9 cellular contexts compared by ENCODE assay signal in the genomic region with DNA sequence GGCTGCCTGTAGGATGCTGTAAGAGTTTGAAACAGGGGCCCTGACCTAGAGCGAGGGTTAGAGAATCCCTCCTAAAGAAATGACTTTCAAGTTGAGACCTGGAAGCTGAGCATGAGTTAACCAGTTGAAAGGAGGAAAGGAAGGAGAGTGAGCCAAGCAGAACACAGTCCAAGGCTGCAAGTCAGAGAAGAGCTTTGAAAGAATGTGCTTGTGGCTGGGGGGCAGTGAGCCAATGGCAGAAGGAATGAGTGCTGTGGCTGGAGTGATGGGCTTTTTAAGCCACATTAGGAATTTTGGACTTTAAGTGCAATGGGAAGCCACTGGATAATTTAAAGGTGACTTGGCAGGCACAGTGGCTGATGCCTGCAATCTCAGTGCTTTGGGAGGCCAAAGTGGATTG. TPM values are rescaled to one million over a fixed set of nuclear protein-coding genes. Genes with fewer than 3 reads are reported as not detected.
DNase-seq lines count a peak whose midpoint lies in the region; ATAC-seq, FAIRE-seq and TF ChIP-seq lines count a peak whose summit lies in the region.
"Had no signal": no experiment of that assay in that cellular context is flagged by ENCODE, and none has a peak within 500 bp of the region (broad histone marks: within the 10 kb centered on the region; RNA-seq: fewer than 3 reads in every experiment).

No MANE protein-coding gene starts in this region.

- H4K20me1 ChIP-seq in GM23338 (replicated peaks; ENCODE audit: insufficient read depth): no peaks in the 10 kb centered on the region
- no peaks in the 10 kb centered on the region for H4K20me1 ChIP-seq in astrocyte (ENCODE audit: insufficient read depth, low read length)

- H3K4me3 ChIP-seq in GM23338: no peak overlapping the region
- H3K4me3 ChIP-seq in astrocyte (ENCODE audit: insufficient read depth, low read depth, low read length): no peak overlapping the region
- peak overlapping the region in 1 of 2 donors; percentile 22 for H3K4me3 ChIP-seq in muscle layer of duodenum (ENCODE audit: low read depth in 1 of 2, low read length in 2 of 2)

- no peak for TF ChIP-seq CTCF in GM23338 (conservative IDR thresholded peaks at IDR 0.05; ENCODE audit: low read depth in 2 of 2)
- TF ChIP-seq CTCF in astrocyte (IDR thresholded peaks at IDR 0.05; ENCODE audit: insufficient read depth, low read depth, low read length): no peak

- 0 out of 2 replicates have a peak, but pooled peaks cover 4% of the 10 kb centered on the region for H3F3A ChIP-seq in GM23338 (replicated peaks; ENCODE audit: low read depth)

- H3K9me2 ChIP-seq in GM23338 (ENCODE audit: insufficient read depth): no peaks in the 10 kb centered on the region

- H3K27ac ChIP-seq in GM23338 (ENCODE audit: low read depth): no peak overlapping the region
- peak overlapping the region; percentile 62 for H3K27ac ChIP-seq in astrocyte (ENCODE audit: low read depth, low read length)
- H3K27ac ChIP-seq in muscle layer of duodenum (ENCODE audit: low read length): peak overlapping the region; percentile 57

- H3K9me3 Mint-ChIP-seq in GM23338 (no peaks in the 10 kb centered on the region), astrocyte (ENCODE audit: unreplicated experiment) (no peaks in the 10 kb centered on the region)

- peak overlapping the region; percentile 69 for H3K9ac ChIP-seq in astrocyte (ENCODE audit: low read length)

- DNase-seq in ACHN: peak; percentile 96
- DNase-seq in GM23338 (ENCODE audit: low spot score): no peak
- peak; percentile 96 for DNase-seq in astrocyte (ENCODE audit: low read depth)
- no peak for DNase-seq in stimulated activated CD4-positive, alpha-beta T cell treated with anti-CD3 and anti-CD28 coated beads, Interleukin-12 subunit alpha, Interleukin-12 subunit beta, amount 100 ng/mL, for 4 hours
- DNase-seq in frontal cortex (ENCODE audit: low spot score in 2 of 2): no peak
- no peak for DNase-seq in NOMO-1 treated with dmso at 0.1 percent for 144 hours (lab: John Stamatoyannopoulos, UW; ENCODE audit: unreplicated experiment)
- DNase-seq in NCI-H1694 (lab: John Stamatoyannopoulos, UW): no peak
- DNase-seq: brain microvascular endothelial cell had no signal

- H3K27me3 Mint-ChIP-seq in GM23338 (ENCODE audit: insufficient read depth, low read depth, poor library complexity): peaks cover 3% of the 10 kb centered on the region
- H3K27me3 Mint-ChIP-seq in astrocyte (ENCODE audit: low read depth, unreplicated experiment): no peaks in the 10 kb centered on the region

- H2AFZ ChIP-seq in GM23338 (no peak overlapping the region; the same call in 1 of the 2 replicates), astrocyte (ENCODE audit: low read depth, low read length) (no peak overlapping the region)

- H3K36me3 ChIP-seq in GM23338 (ENCODE audit: insufficient read depth) (no peaks in the 10 kb centered on the region), astrocyte (ENCODE audit: insufficient read depth, low read length) (no peaks in the 10 kb centered on the region), muscle layer of duodenum (ENCODE audit: control insufficient read depth in 1 of 2, insufficient read depth in 2 of 2, low read length in 2 of 2) (no peaks in the 10 kb centered on the region)
- H3K36me3 ChIP-seq: brain microvascular endothelial cell had no signal

- H3K9me3 ChIP-seq in astrocyte (ENCODE audit: insufficient read depth, low read depth, low read length) (peaks cover 3% of the 10 kb centered on the region), muscle layer of duodenum (ENCODE audit: control insufficient read depth in 1 of 2, low read length in 2 of 2) (no peaks in the 10 kb centered on the region)

- H3K36me3 Mint-ChIP-seq in GM23338 (ENCODE audit: low read depth) (no peaks in the 10 kb centered on the region), astrocyte (ENCODE audit: low read depth, unreplicated experiment) (no peaks in the 10 kb centered on the region)

- H3K4me2 ChIP-seq in GM23338 (no peak overlapping the region), astrocyte (ENCODE audit: low read length) (peak overlapping the region; percentile 70)

- H3K79me2 ChIP-seq in GM23338 (replicated peaks; ENCODE audit: insufficient read depth) (no peaks in the 10 kb centered on the region), astrocyte (ENCODE audit: insufficient read depth, low read length) (peaks cover 28% of the 10 kb centered on the region)

- H3K4me1 Mint-ChIP-seq in GM23338 (peaks cover 17% of the 10 kb centered on the region), astrocyte (ENCODE audit: low read depth, unreplicated experiment) (peaks cover 10% of the 10 kb centered on the region)

- H3K27ac Mint-ChIP-seq in GM23338 (0 out of 2 replicates have a peak overlapping the region, but pooled peaks have one; percentile 16), astrocyte (ENCODE audit: unreplicated experiment) (peak overlapping the region; percentile 80)

- H3K4me1 ChIP-seq in GM23338 (ENCODE audit: insufficient read depth) (no peaks in the 10 kb centered on the region), astrocyte (ENCODE audit: insufficient read depth, low read length) (peaks cover 28% of the 10 kb centered on the region), muscle layer of duodenum (ENCODE audit: control insufficient read depth in 1 of 2, insufficient read depth in 2 of 2, low read length in 2 of 2) (peaks cover 0 to 4% of the 10 kb centered on the region in 2 donors)

- H3K27me3 ChIP-seq in GM23338 (ENCODE audit: insufficient read depth) (no peaks in the 10 kb centered on the region), astrocyte (ENCODE audit: insufficient read depth, low read length) (no peaks in the 10 kb centered on the region), muscle layer of duodenum (ENCODE audit: low read depth, low read length) (no peaks in the 10 kb centered on the region)
- H3K27me3 ChIP-seq: brain microvascular endothelial cell had no signal

- peak; percentile 29; the same call in 2 of the 3 replicates for ATAC-seq in GM23338

- in situ Hi-C loops in ACHN (cut with HindIII; ENCODE audit: low pct_ligation_motif_present, low pct_unique_long_range_greater_than_20kb, low sequenced_read_pairs): no loop called here

- H3K4me3 Mint-ChIP-seq in GM23338 (no peak overlapping the region), astrocyte (ENCODE audit: unreplicated experiment) (peak overlapping the region; percentile 23)

- FAIRE-seq in astrocyte (lab: Jason Lieb, UNC): no peak
- FAIRE-seq in frontal cortex (lab: Jason Lieb, UNC): no peak

TF ChIP-seq in GM23338, 12 proteins besides CTCF, POLR2A, EP300 and RAD21 (continues in another document):
- no peak for TF ChIP-seq STAT1 (IDR thresholded peaks at IDR 0.05; ENCODE audit: unreplicated experiment)

RNA-seq across cellular contexts. Expression of gene CDKN1B, which starts 18.1 kb away (rescaled TPM):
- total RNA-seq in GM23338 (2014; rRNA removed; shearing (Covaris generic)): 27.9 and 30.6 TPM in 2 replicates
- 9.3 and 9.5 TPM in 2 replicates for polyA plus RNA-seq in GM23338 (2016; fragmentation: Nextera tagmentation; extraction: Ambion mirVana)
- total RNA-seq in astrocyte: 13.4 and 16.7 TPM in 2 replicates
- 151 TPM for total RNA-seq in frontal cortex

RNA-seq across cellular contexts. Expression of gene GPR19, which starts 39.3 kb away (rescaled TPM):
- total RNA-seq in GM23338 (2014; rRNA removed; shearing (Covaris generic)): 15.3 and 18.7 TPM in 2 replicates
- 12.1 and 14.3 TPM in 2 replicates for polyA plus RNA-seq in GM23338 (2016; fragmentation: Nextera tagmentation; extraction: Ambion mirVana)
- 2.8 and 4.3 TPM in 2 replicates for total RNA-seq in astrocyte
- 32.2 TPM for total RNA-seq in frontal cortex

RNA-seq across cellular contexts. Expression of gene APOLD1, which starts 50.2 kb away (rescaled TPM):
- 0.43 and 0.94 TPM in 2 replicates for total RNA-seq in GM23338 (2014; rRNA removed; shearing (Covaris generic))
- polyA plus RNA-seq in GM23338 (2016; fragmentation: Nextera tagmentation; extraction: Ambion mirVana): 1.8 TPM in 2 replicates
- total RNA-seq in astrocyte (0.38 and 0.70 TPM in 2 replicates), frontal cortex (20.0 TPM)

Comparison
In these comparisons a context has a peak if more than half of its experiments do, and no peak if none do; other contexts are left out.
1. DNase-seq: peak in ACHN (single experiment) and astrocyte (single experiment); none in GM23338 (single experiment), stimulated activated CD4-positive, alpha-beta T cell treated with anti-CD3 and anti-CD28 coated beads, Interleukin-12 subunit alpha, Interleukin-12 subunit beta, amount 100 ng/mL, for 4 hours (single experiment), frontal cortex (0 of 2), NOMO-1 treated with dmso at 0.1 percent for 144 hours (single experiment) and NCI-H1694 (single experiment).
2. RNA of gene APOLD1, which starts 50.2 kb away (total RNA-seq): 20.0 TPM in frontal cortex (single experiment); 0.43 to 0.94 TPM in GM23338 and 0.38 to 0.70 TPM in astrocyte; every median in the first group is over 10 times any median in the second.